In genomic region chr1:155977607-155978324, GRCh38 we compare ENCODE assay signal across 8 cellular contexts. TPM values are rescaled to one million over a fixed set of nuclear protein-coding genes. Genes with fewer than 3 reads are reported as not detected.
A peak's percentile ranks its signal among the peaks of the same experiment; 100 is the strongest.
DNase-seq lines count a peak whose midpoint lies in the region; ATAC-seq and TF ChIP-seq lines count a peak whose summit lies in the region.

No MANE protein-coding gene starts in this region.

- H3K4me3 ChIP-seq in NT2/D1 (ENCODE audit: insufficient read length, low read depth) (peak overlapping the region; percentile 87), cardiac muscle cell (peak overlapping the region; percentile 67), retinal pigment epithelial cell (ENCODE audit: low read length) (peak overlapping the region; percentile 90)

- ATAC-seq in GM18505 (IDR thresholded peaks at IDR 0.05; ENCODE audit: unreplicated experiment) (no peak), GM18907 (IDR thresholded peaks at IDR 0.05; ENCODE audit: unreplicated experiment) (no peak)

- DNase-seq in NT2/D1 (ENCODE audit: low read depth, low spot score) (no peak), cardiac muscle cell (ENCODE audit: low read depth in 1 of 2, low spot score in 1 of 2) (peak in 1 of 2 donors; percentile 55), retinal pigment epithelial cell (ENCODE audit: low read depth) (no peak), hepatic stellate cell (ENCODE audit: low spot score) (no peak), A172 (ENCODE audit: low spot score) (no peak)
- peak; percentile 80 for DNase-seq in activated naive CD4-positive, alpha-beta T cell treated with Interleukin-2 at 50 U/mL for 16 hours

- TF ChIP-seq POLR2A in GM18505 (IDR thresholded peaks at IDR 0.05; ENCODE audit: borderline replicate concordance, extremely low read depth, insufficient read depth, insufficient read length), result peak; percentile 60

- peaks cover 19% of the 10 kb centered on the region for H3K36me3 ChIP-seq in NT2/D1 (ENCODE audit: insufficient read depth, insufficient read length, low read length)
- H3K36me3 ChIP-seq in cardiac muscle cell, result no peaks in the 10 kb centered on the region

- H3K27me3 ChIP-seq in NT2/D1 (ENCODE audit: insufficient read depth, insufficient read length) (no peaks in the 10 kb centered on the region), cardiac muscle cell (no peaks in the 10 kb centered on the region)

- H3K9ac ChIP-seq in NT2/D1 (ENCODE audit: insufficient read length, low read depth), result peak overlapping the region; percentile 96

- H3K4me1 ChIP-seq in NT2/D1 (ENCODE audit: insufficient read depth, insufficient read length) (peaks cover 42% of the 10 kb centered on the region), cardiac muscle cell (ENCODE audit: low read depth) (peaks cover 44% of the 10 kb centered on the region)

- TF ChIP-seq CTCF in cardiac muscle cell (IDR thresholded peaks at IDR 0.05; ENCODE audit: low read depth, low read length) (no peak), retinal pigment epithelial cell (conservative IDR thresholded peaks at IDR 0.05; ENCODE audit: low read depth, low read length) (no peak)

- H3K9me3 ChIP-seq in NT2/D1 (ENCODE audit: insufficient read depth, low read length) (no peaks in the 10 kb centered on the region), cardiac muscle cell (ENCODE audit: low read depth) (no peaks in the 10 kb centered on the region)

- peak overlapping the region; percentile 92 for H3K27ac ChIP-seq in cardiac muscle cell

RNA-seq across cellular contexts. Expression of gene ARHGEF2, which starts 0.6 kb away (rescaled TPM):
- 89.4 and 126 TPM in 2 replicates for total RNA-seq in cardiac muscle cell
- polyA plus RNA-seq in cardiac muscle cell, result 38.6 and 54.9 TPM in 2 replicates
- 153 and 155 TPM in 2 replicates for total RNA-seq in A172 (2014; rRNA removed; shearing (Covaris generic))

RNA-seq across cellular contexts. Expression of gene RXFP4, which starts 36.3 kb away (rescaled TPM):
- total RNA-seq in cardiac muscle cell, result 0.33 TPM in 1 of 2 replicates, not detected in the other
- polyA plus RNA-seq in cardiac muscle cell, result 0.74 TPM in 1 of 2 replicates, not detected in the other
- not detected in 2 replicates for total RNA-seq in A172 (2014; rRNA removed; shearing (Covaris generic))

RNA-seq across cellular contexts. Expression of gene SSR2, which starts 43.0 kb away (rescaled TPM):
- total RNA-seq in cardiac muscle cell, result 119 and 198 TPM in 2 replicates
- 174 and 188 TPM in 2 replicates for polyA plus RNA-seq in cardiac muscle cell
- total RNA-seq in A172 (2014; rRNA removed; shearing (Covaris generic)), result 573 and 778 TPM in 2 replicates

RNA-seq across cellular contexts. Expression of gene KHDC4, which starts 43.6 kb away (rescaled TPM):
- total RNA-seq in cardiac muscle cell, result 61.0 and 86.4 TPM in 2 replicates
- polyA plus RNA-seq in cardiac muscle cell, result 26.6 and 31.5 TPM in 2 replicates
- total RNA-seq in A172 (2014; rRNA removed; shearing (Covaris generic)), result 52.3 and 53.9 TPM in 2 replicates
